ENCODE assay signal across 25 cellular contexts in the genomic region with DNA sequence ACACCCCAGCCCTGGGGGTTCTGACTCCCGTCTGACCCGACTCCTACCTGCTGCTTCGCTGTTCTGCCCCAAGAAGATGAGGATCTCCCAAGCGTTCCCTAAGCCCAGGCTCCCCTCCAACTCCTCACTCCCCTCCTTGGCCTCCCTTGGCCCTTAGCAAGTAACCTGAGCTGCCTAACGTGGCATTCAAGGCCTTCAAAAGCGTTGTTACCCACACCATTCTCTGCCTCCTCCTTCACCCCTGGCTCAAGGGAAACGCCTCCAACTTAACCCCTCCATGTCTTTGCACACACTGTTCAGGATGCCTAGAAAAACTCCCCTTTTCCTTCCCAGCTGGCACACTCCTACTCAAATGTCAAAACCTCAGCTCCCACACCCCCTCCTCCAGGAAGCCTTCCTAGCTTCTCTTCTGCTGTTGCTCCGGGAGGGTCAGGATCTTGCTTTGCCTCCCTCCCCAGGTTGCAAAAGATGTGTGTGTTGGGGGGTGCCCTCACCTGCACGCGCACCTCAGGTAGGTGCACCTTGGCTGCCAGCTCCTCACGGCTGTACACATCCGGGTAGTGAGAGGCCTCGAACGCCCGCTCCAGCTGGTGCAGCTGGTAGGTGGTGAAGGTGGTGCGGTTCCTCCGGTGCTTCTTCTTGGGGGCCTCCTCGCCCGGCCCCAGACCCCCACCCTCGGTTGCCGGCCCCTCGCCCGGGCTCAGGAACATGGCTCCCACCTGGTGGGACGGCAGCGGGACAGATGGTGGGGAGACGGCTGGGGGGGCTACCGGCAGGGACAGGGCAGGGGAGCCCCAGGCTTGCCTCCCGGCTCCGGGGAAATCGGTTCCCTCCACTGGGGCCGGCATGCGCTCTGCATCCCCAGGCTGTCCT. TPM values are rescaled to one million over a fixed set of nuclear protein-coding genes. Genes with fewer than 3 reads are reported as not detected.
"Had no signal": no experiment of that assay in that cellular context is flagged by ENCODE, and none has a peak within 500 bp of the region (broad histone marks: within the 10 kb centered on the region; RNA-seq: fewer than 3 reads in every experiment).

No MANE protein-coding gene starts in this region.

- H3K4me3 ChIP-seq: esophagus squamous epithelium, mucosa of descending colon, right atrium auricular region, skin epidermis, tibial artery, uterus had no signal

- FAIRE-seq: colon had no signal

- H3K27ac ChIP-seq: esophagus squamous epithelium, right atrium auricular region, skin epidermis, tibial artery had no signal

- H3K36me3 ChIP-seq: uterus had no signal

- H3K9me3 ChIP-seq: esophagus squamous epithelium, mucosa of descending colon, right atrium auricular region, tibial artery, uterus had no signal

- H3K4me1 ChIP-seq: right atrium auricular region, tibial artery, uterus had no signal

- H3K27me3 ChIP-seq: right atrium auricular region, uterus had no signal

- DNase-seq: activated CD4-positive, alpha-beta memory T cell treated with anti-CD3 and anti-CD28 coated beads for 36 hours; activated effector memory CD4-positive, alpha-beta T cell treated with Interleukin-2 at 50 U/mL for 16 hours; activated naive CD4-positive, alpha-beta T cell treated with anti-CD3 and anti-CD28 coated beads, Interleukin-2, amount 50 U/mL, for 16 hours; activated T-cell treated with anti-CD3 and anti-CD28 coated beads, Interleukin-2, amount 50 U/mL, for 4 hours; esophagus squamous epithelium; glutamatergic neuron; immature natural killer cell; mucosa of descending colon; occipital lobe; stimulated activated CD4-positive, alpha-beta T cell treated with anti-CD3 and anti-CD28 coated beads, Interleukin-15, amount 100 ng/mL, for 24 hours; stimulated activated CD4-positive, alpha-beta T cell treated with anti-CD3 and anti-CD28 coated beads, Interleukin-4, amount 100 ng/mL, for 1 hour; stimulated activated naive CD4-positive, alpha-beta T cell; T-cell; T1000; tibial artery had no signal

- ATAC-seq: activated T-cell treated with anti-CD3 and anti-CD28 coated beads, Interleukin-2, amount 50 U/mL, for 4 hours; mucosa of descending colon; naive thymus-derived CD8-positive, alpha-beta T cell had no signal

RNA-seq across cellular contexts. Expression of gene RAX2, which starts 0.8 kb away (rescaled TPM):
- total RNA-seq: activated CD4-positive, alpha-beta memory T cell treated with anti-CD3 and anti-CD28 coated beads for 36 hours; activated T-cell treated with anti-CD3 and anti-CD28 coated beads, Interleukin-2, amount 50 U/mL, for 4 hours; cardiac septum; esophagus squamous epithelium; fibroblast of villous mesenchyme; lung microvascular endothelial cell; mucosa of descending colon; naive thymus-derived CD8-positive, alpha-beta T cell; occipital lobe; progenitor cell of endocrine pancreas; right atrium auricular region; subcutaneous adipose tissue; T-cell had no signal
- polyA plus RNA-seq: immature natural killer cell; naive thymus-derived CD8-positive, alpha-beta T cell had no signal

RNA-seq across cellular contexts. Expression of gene MATK, which starts 14.9 kb away (rescaled TPM):
- total RNA-seq: fibroblast of villous mesenchyme had no signal
